In the genomic region with DNA sequence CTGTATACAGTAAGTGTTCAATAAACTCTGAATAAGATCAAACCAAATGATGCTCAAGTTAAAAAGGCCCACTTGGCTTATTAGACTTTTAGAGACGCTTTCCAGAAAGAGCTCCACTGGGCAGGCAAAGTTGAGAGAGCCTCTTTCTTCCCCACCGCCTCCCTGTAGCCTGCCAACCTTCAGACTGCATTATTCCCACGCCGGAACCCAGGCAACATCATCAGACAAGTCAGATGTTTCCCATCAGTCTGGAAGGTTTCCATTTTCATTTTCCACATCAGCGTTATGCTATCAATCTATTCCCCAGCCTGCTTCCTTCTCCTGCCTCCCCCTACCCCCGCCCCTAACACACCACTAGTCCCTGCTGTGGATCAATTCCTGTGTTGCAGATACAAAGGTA, we compare ENCODE assay signal across 26 cellular contexts.
DNase-seq lines count a peak whose midpoint lies in the region; ATAC-seq and TF ChIP-seq lines count a peak whose summit lies in the region.
"Had no signal": no experiment of that assay in that cellular context is flagged by ENCODE, and none has a peak within 500 bp of the region (broad histone marks: within the 10 kb centered on the region; RNA-seq: fewer than 3 reads in every experiment).

No MANE protein-coding gene starts in this region.

- H3K4me1 Mint-ChIP-seq in brain (peaks cover 63% of the 10 kb centered on the region), endodermal cell (peaks cover 29% of the 10 kb centered on the region)
- peaks cover 16% of the 10 kb centered on the region for H3K4me1 Mint-ChIP-seq in stimulated activated effector memory CD8-positive, alpha-beta T cell treated with anti-CD3 and anti-CD28 coated beads, Interleukin-12 subunit alpha, Interleukin-12 subunit beta, amount 100 ng/mL, for 72 hours
- H3K4me1 Mint-ChIP-seq: CD14-positive monocyte had no signal

- in situ Hi-C loops in gastrocnemius medialis (cut with MboI; ENCODE audit: low sequenced_read_pairs in 4 of 4) = no loop called here

- ATAC-seq in gastrocnemius medialis = no peak
- no peak for ATAC-seq in stimulated activated effector memory CD8-positive, alpha-beta T cell treated with anti-CD3 and anti-CD28 coated beads, Interleukin-12 subunit alpha, Interleukin-12 subunit beta, amount 100 ng/mL, for 72 hours
- ATAC-seq: GM12878 had no signal

- H3K4me3 ChIP-seq in left ventricle myocardium inferior (no peak overlapping the region), endodermal cell (ENCODE audit: low read length) (no peak overlapping the region), sigmoid colon (no peak overlapping the region), gastrocnemius medialis (no peak overlapping the region)
- H3K4me3 ChIP-seq: BLaER1, GM12878 had no signal

- TF ChIP-seq POLR2A in sigmoid colon (IDR thresholded peaks at IDR 0.05) = no peak
- no peak for TF ChIP-seq POLR2A in gastrocnemius medialis (IDR thresholded peaks at IDR 0.05)

- H3K36me3 Mint-ChIP-seq in brain (peaks cover 11% of the 10 kb centered on the region), endodermal cell (ENCODE audit: low read depth) (no peaks in the 10 kb centered on the region)
- no peaks in the 10 kb centered on the region for H3K36me3 Mint-ChIP-seq in stimulated activated effector memory CD8-positive, alpha-beta T cell treated with anti-CD3 and anti-CD28 coated beads, Interleukin-12 subunit alpha, Interleukin-12 subunit beta, amount 100 ng/mL, for 72 hours
- H3K36me3 Mint-ChIP-seq: CD14-positive monocyte; CD4-positive, alpha-beta memory T cell; CD4-positive, CD25-positive, alpha-beta regulatory T cell; CD8-positive, alpha-beta memory T cell had no signal

- no peaks in the 10 kb centered on the region for H3K27me3 ChIP-seq in left ventricle myocardium inferior (ENCODE audit: low read depth)
- H3K27me3 ChIP-seq in endodermal cell (ENCODE audit: control insufficient read depth, insufficient read depth, low read length, poor library complexity, severe bottlenecking) = peaks cover 67% of the 10 kb centered on the region
- H3K27me3 ChIP-seq in sigmoid colon = no peaks in the 10 kb centered on the region
- peaks cover 0 to 12% (median 2%) of the 10 kb centered on the region in 3 donors for H3K27me3 ChIP-seq in gastrocnemius medialis
- H3K27me3 ChIP-seq: BE2C, BLaER1 had no signal

- intact Hi-C loops in cardiac septum (cut with DNase I) = no loop called here
- intact Hi-C loops in left ventricle myocardium inferior (cut with micrococcal nuclease) = no loop called here
- intact Hi-C loops in sigmoid colon (cut with DNase I) = no loop called here
- intact Hi-C loops in gastrocnemius medialis (cut with DNase I; ENCODE audit: low total_unique reads) = no loop called here

- H3K9me3 Mint-ChIP-seq in brain = peaks cover 0 to 10% (median 6%) of the 10 kb centered on the region in 5 experiments
- no peaks in the 10 kb centered on the region for H3K9me3 Mint-ChIP-seq in endodermal cell
- H3K9me3 Mint-ChIP-seq in stimulated activated effector memory CD8-positive, alpha-beta T cell treated with anti-CD3 and anti-CD28 coated beads, Interleukin-12 subunit alpha, Interleukin-12 subunit beta, amount 100 ng/mL, for 72 hours = no peaks in the 10 kb centered on the region
- H3K9me3 Mint-ChIP-seq: CD8-positive, alpha-beta memory T cell had no signal

- H3K4me3 Mint-ChIP-seq in brain (no peak overlapping the region), endodermal cell (no peak overlapping the region)
- H3K4me3 Mint-ChIP-seq in stimulated activated effector memory CD8-positive, alpha-beta T cell treated with anti-CD3 and anti-CD28 coated beads, Interleukin-12 subunit alpha, Interleukin-12 subunit beta, amount 100 ng/mL, for 72 hours = no peak overlapping the region
- H3K4me3 Mint-ChIP-seq: CD14-positive monocyte; CD4-positive, alpha-beta memory T cell; CD8-positive, alpha-beta memory T cell had no signal

- TF ChIP-seq CTCF in left ventricle myocardium inferior (IDR thresholded peaks at IDR 0.05; ENCODE audit: borderline replicate concordance) (no peak), brain (conservative IDR thresholded peaks at IDR 0.05) (no peak), endodermal cell (conservative IDR thresholded peaks at IDR 0.05) (no peak), sigmoid colon (IDR thresholded peaks at IDR 0.05) (no peak), gastrocnemius medialis (IDR thresholded peaks at IDR 0.05 in 4 of 5, conservative IDR thresholded peaks at IDR 0.05 in 1 of 5) (no peak)

- no peaks in the 10 kb centered on the region for H3K9me3 ChIP-seq in left ventricle myocardium inferior (replicated peaks)
- H3K9me3 ChIP-seq in endodermal cell (ENCODE audit: control insufficient read depth, low read length) = no peaks in the 10 kb centered on the region
- no peaks in the 10 kb centered on the region for H3K9me3 ChIP-seq in sigmoid colon
- no peaks in the 10 kb centered on the region for H3K9me3 ChIP-seq in gastrocnemius medialis
- H3K9me3 ChIP-seq: BE2C, BLaER1 had no signal

- H3K36me3 ChIP-seq in left ventricle myocardium inferior = no peaks in the 10 kb centered on the region
- H3K36me3 ChIP-seq in endodermal cell (ENCODE audit: control insufficient read depth, insufficient read depth, low read length) = no peaks in the 10 kb centered on the region
- no peaks in the 10 kb centered on the region for H3K36me3 ChIP-seq in sigmoid colon
- H3K36me3 ChIP-seq in gastrocnemius medialis = no peaks in the 10 kb centered on the region
- H3K36me3 ChIP-seq: BE2C, BLaER1 had no signal

- H3K27ac ChIP-seq in left ventricle myocardium inferior (replicated peaks) = no peak overlapping the region
- no peak overlapping the region for H3K27ac ChIP-seq in endodermal cell (ENCODE audit: low read depth, low read length)
- H3K27ac ChIP-seq in sigmoid colon = no peak overlapping the region
- no peak overlapping the region for H3K27ac ChIP-seq in gastrocnemius medialis
- H3K27ac ChIP-seq: BLaER1 had no signal

- H3K4me1 ChIP-seq in left ventricle myocardium inferior (peaks cover 13% of the 10 kb centered on the region), endodermal cell (ENCODE audit: control insufficient read depth, insufficient read depth, low read length) (peaks cover 3% of the 10 kb centered on the region), sigmoid colon (no peaks in the 10 kb centered on the region), gastrocnemius medialis (no peaks in the 10 kb centered on the region)

- WGBS in endodermal cell (ENCODE audit: insufficient coverage in 1 of 2, insufficient read length in 1 of 2), 2 experiments = 79 to 90% methylated on average over 5 to 6 of the region's 6 CpGs
- WGBS in sigmoid colon, 2 donors = 81 to 89% methylated on average over 6 of the region's 6 CpGs

- no peak overlapping the region for H3K9ac ChIP-seq in endodermal cell (ENCODE audit: extremely low read depth, low read length, poor library complexity, severe bottlenecking)
- H3K9ac ChIP-seq: BLaER1 had no signal

- H3K27ac Mint-ChIP-seq in brain (peak overlapping the region in 4 of 5 experiments; percentile 0 to 31 (median 22)), endodermal cell (no peak overlapping the region)
- H3K27ac Mint-ChIP-seq in stimulated activated effector memory CD8-positive, alpha-beta T cell treated with anti-CD3 and anti-CD28 coated beads, Interleukin-12 subunit alpha, Interleukin-12 subunit beta, amount 100 ng/mL, for 72 hours = no peak overlapping the region
- H3K27ac Mint-ChIP-seq: CD4-positive, alpha-beta memory T cell; CD4-positive, CD25-positive, alpha-beta regulatory T cell; CD8-positive, alpha-beta memory T cell had no signal

- TF ChIP-seq EP300 in sigmoid colon (IDR thresholded peaks at IDR 0.05) = no peak

- DNase-seq in cardiac septum (ENCODE audit: low spot score) (peak; percentile 5), left ventricle myocardium inferior (no peak), endodermal cell (peak; percentile 38), sigmoid colon (peak; percentile 5), gastrocnemius medialis (no peak), middle frontal gyrus (ENCODE audit: extremely low spot score, low spot score) (no peak)
- no peak for DNase-seq in stimulated activated effector memory CD8-positive, alpha-beta T cell treated with anti-CD3 and anti-CD28 coated beads, Interleukin-12 subunit alpha, Interleukin-12 subunit beta, amount 100 ng/mL, for 72 hours (ENCODE audit: low spot score in 2 of 2)
- DNase-seq: 8988T; ACHN; BE2C; C1 segment of cervical spinal cord; CD4-positive, alpha-beta memory T cell; CD4-positive, CD25-positive, alpha-beta regulatory T cell; CD8-positive, alpha-beta memory T cell; COR-L47; DMS 273 treated with DMSO at 0.1 percent for 48 hours; DMS153; DMS53; DMS79; DND-41; EL; GDM1 had no signal

- H3K27me3 Mint-ChIP-seq in brain = peaks cover 5% of the 10 kb centered on the region
- H3K27me3 Mint-ChIP-seq in endodermal cell (ENCODE audit: insufficient read depth) = peaks cover 47% of the 10 kb centered on the region

Comparison
In these comparisons a context has a peak if more than half of its experiments do, and no peak if none do; other contexts are left out.
1. DNase-seq: peak in cardiac septum (single experiment), endodermal cell (single experiment) and sigmoid colon (single experiment); none in left ventricle myocardium inferior (single experiment), gastrocnemius medialis (0 of 2), middle frontal gyrus (single experiment) and stimulated activated effector memory CD8-positive, alpha-beta T cell treated with anti-CD3 and anti-CD28 coated beads, Interleukin-12 subunit alpha, Interleukin-12 subunit beta, amount 100 ng/mL, for 72 hours (0 of 2).
2. H3K27ac Mint-ChIP-seq: peak in brain (4 of 5); none in endodermal cell (single experiment) and stimulated activated effector memory CD8-positive, alpha-beta T cell treated with anti-CD3 and anti-CD28 coated beads, Interleukin-12 subunit alpha, Interleukin-12 subunit beta, amount 100 ng/mL, for 72 hours (single experiment).